Comparison of ENCODE assay signal across 8 cellular contexts in genomic region chr15:66702770-66703539, GRCh38.
A peak's percentile ranks its signal among the peaks of the same experiment; 100 is the strongest.
DNase-seq lines count a peak whose midpoint lies in the region; ATAC-seq, FAIRE-seq and TF ChIP-seq lines count a peak whose summit lies in the region.

No MANE protein-coding gene starts in this region.

- FAIRE-seq in D721Med (lab: Jason Lieb, UNC) = no peak

- ATAC-seq in stimulated activated effector memory CD8-positive, alpha-beta T cell treated with anti-CD3 and anti-CD28 coated beads, Interleukin-12 subunit alpha, Interleukin-12 subunit beta, amount 100 ng/mL, for 72 hours = no peak
- ATAC-seq in GM21717 (IDR thresholded peaks at IDR 0.05; ENCODE audit: unreplicated experiment) = no peak

- H3K9me3 ChIP-seq in iPS-20b (ENCODE audit: insufficient read depth, low read depth, low read length) = no peaks in the 10 kb centered on the region

- H3K4me3 ChIP-seq in iPS-20b (ENCODE audit: low read length) = peak overlapping the region; percentile 87

- peaks cover 50% of the 10 kb centered on the region for H3K27me3 ChIP-seq in iPS-20b (ENCODE audit: insufficient read depth, low read length)

- H3K27ac Mint-ChIP-seq in stimulated activated effector memory CD8-positive, alpha-beta T cell treated with anti-CD3 and anti-CD28 coated beads, Interleukin-12 subunit alpha, Interleukin-12 subunit beta, amount 100 ng/mL, for 72 hours = no peak overlapping the region

- H3K4me1 Mint-ChIP-seq in stimulated activated effector memory CD8-positive, alpha-beta T cell treated with anti-CD3 and anti-CD28 coated beads, Interleukin-12 subunit alpha, Interleukin-12 subunit beta, amount 100 ng/mL, for 72 hours = peaks cover 26% of the 10 kb centered on the region

- no peaks in the 10 kb centered on the region for H3K36me3 ChIP-seq in iPS-20b (ENCODE audit: insufficient read depth, low read depth, low read length)

- no peaks in the 10 kb centered on the region for H3K9me3 Mint-ChIP-seq in stimulated activated effector memory CD8-positive, alpha-beta T cell treated with anti-CD3 and anti-CD28 coated beads, Interleukin-12 subunit alpha, Interleukin-12 subunit beta, amount 100 ng/mL, for 72 hours

- H3K36me3 Mint-ChIP-seq in stimulated activated effector memory CD8-positive, alpha-beta T cell treated with anti-CD3 and anti-CD28 coated beads, Interleukin-12 subunit alpha, Interleukin-12 subunit beta, amount 100 ng/mL, for 72 hours = peaks cover 6% of the 10 kb centered on the region

- peak overlapping the region; percentile 90 for H3K4me3 Mint-ChIP-seq in stimulated activated effector memory CD8-positive, alpha-beta T cell treated with anti-CD3 and anti-CD28 coated beads, Interleukin-12 subunit alpha, Interleukin-12 subunit beta, amount 100 ng/mL, for 72 hours

- peak overlapping the region; percentile 70; the same call in 1 of the 2 replicates for H3K9ac ChIP-seq in iPS-20b (ENCODE audit: low read depth, low read length)

- peaks cover 22% of the 10 kb centered on the region for H3K4me1 ChIP-seq in iPS-20b (ENCODE audit: insufficient read depth, low read length)

- no peak for TF ChIP-seq CTCF in D721Med (IDR thresholded peaks at IDR 0.05; ENCODE audit: insufficient read depth, missing control alignments)

- DNase-seq in stimulated activated naive CD4-positive, alpha-beta T cell (lab: John Stamatoyannopoulos, UW) = peak in 4 of 6 experiments; percentile 3 to 18 (median 12)
- DNase-seq in stimulated activated naive CD4-positive, alpha-beta T cell treated with Interleukin-2 at 50 U/mL for 16 hours (lab: John Stamatoyannopoulos, UW) = no peak
- DNase-seq in activated naive CD4-positive, alpha-beta T cell treated with anti-CD3 and anti-CD28 coated beads, Interleukin-2, amount 50 U/mL, for 16 hours = peak; percentile 34
- peak in 1 of 2 donors; percentile 10 for DNase-seq in stimulated activated effector memory CD8-positive, alpha-beta T cell treated with anti-CD3 and anti-CD28 coated beads, Interleukin-12 subunit alpha, Interleukin-12 subunit beta, amount 100 ng/mL, for 72 hours (ENCODE audit: low spot score in 2 of 2)
- DNase-seq in SHP77 (lab: John Stamatoyannopoulos, UW) (no peak), D721Med (ENCODE audit: insufficient read length, low spot score) (no peak)

- no peak overlapping the region for H3K27ac ChIP-seq in iPS-20b (ENCODE audit: low read length)

Comparison
In these comparisons a context has a peak if more than half of its experiments do, and no peak if none do; other contexts are left out.
1. DNase-seq: peak in stimulated activated naive CD4-positive, alpha-beta T cell (4 of 6) and activated naive CD4-positive, alpha-beta T cell treated with anti-CD3 and anti-CD28 coated beads, Interleukin-2, amount 50 U/mL, for 16 hours (single experiment); none in stimulated activated naive CD4-positive, alpha-beta T cell treated with Interleukin-2 at 50 U/mL for 16 hours (single experiment), SHP77 (0 of 2) and D721Med (single experiment).